Comparison of ENCODE assay signal across 8 cellular contexts in genomic region chr9:92716557-92716956, GRCh38. TPM values are rescaled to one million over a fixed set of nuclear protein-coding genes. Genes with fewer than 3 reads are reported as not detected.
DNase-seq lines count a peak whose midpoint lies in the region; ATAC-seq and TF ChIP-seq lines count a peak whose summit lies in the region.

No MANE protein-coding gene starts in this region.

- peak; percentile 67 to 80 for DNase-seq in Caco-2
- DNase-seq in HFFc6 = no peak
- peak; percentile 79 to 90 (median 86) for DNase-seq in Peyer's patch
- peak; percentile 70 for DNase-seq in activated effector memory CD4-positive, alpha-beta T cell treated with Interleukin-2 at 50 U/mL for 16 hours
- DNase-seq in Right ventricle myocardium superior = peak; percentile 78
- no peak for DNase-seq in sigmoid colon
- no peak for DNase-seq in Ammon's horn (ENCODE audit: low spot score)

- no peak for TF ChIP-seq EP300 in sigmoid colon (IDR thresholded peaks at IDR 0.05)

- H3K9me3 Mint-ChIP-seq in Caco-2 (ENCODE audit: unreplicated experiment) = no peaks in the 10 kb centered on the region
- H3K9me3 Mint-ChIP-seq in HFFc6 = no peaks in the 10 kb centered on the region

- TF ChIP-seq CTCF in Caco-2 (IDR thresholded peaks at IDR 0.05; ENCODE audit: insufficient read depth in 1 of 2, low read depth in 1 of 2, low read length in 1 of 2, severe bottlenecking in 1 of 2, unreplicated experiment in 1 of 2) = peak; percentile 65 to 72
- TF ChIP-seq CTCF in HFFc6 (IDR thresholded peaks at IDR 0.05) = peak; percentile 98
- TF ChIP-seq CTCF in Peyer's patch (IDR thresholded peaks at IDR 0.05) = peak; percentile 82 to 94 (median 86)
- TF ChIP-seq CTCF in sigmoid colon (IDR thresholded peaks at IDR 0.05) = peak; percentile 89 to 92 (median 92)

- WGBS in sigmoid colon, 2 donors = 21 to 38% methylated on average over 4 of the region's 4 CpGs

- no peak overlapping the region for H3K4me3 Mint-ChIP-seq in Caco-2 (ENCODE audit: unreplicated experiment)
- H3K4me3 Mint-ChIP-seq in HFFc6 = no peak overlapping the region

- H3K27me3 Mint-ChIP-seq in Caco-2 (ENCODE audit: insufficient read depth, unreplicated experiment) = no peaks in the 10 kb centered on the region
- H3K27me3 Mint-ChIP-seq in HFFc6 (ENCODE audit: insufficient read depth) = no peaks in the 10 kb centered on the region; the same call in 1 of the 2 replicates

- intact Hi-C loops in Caco-2 (cut with micrococcal nuclease; ENCODE audit: unreplicated experiment) (no loop called here), Right ventricle myocardium superior (cut with DNase I) (loop anchor here (5.0 to 10.0 kb wide), 2 partner anchors 48 to 76 kb away; partner anchors contain the start of gene BICD2), sigmoid colon (cut with DNase I) (loop anchor here (1.0 to 10.0 kb wide), 2 partner anchors 48 to 74 kb away; partner anchors contain the start of gene BICD2)

- peak overlapping the region in 1 of 4 donors; percentile 34 for H3K27ac ChIP-seq in Peyer's patch
- peak overlapping the region in 1 of 4 donors; percentile 3 for H3K27ac ChIP-seq in sigmoid colon

- CTCF ChIA-PET in Caco-2 (lab: Charles Lee) = interaction anchor here (0.5 to 2.0 kb wide), 3 partner anchors 40 to 74 kb away, joined by 3 to 8 read pairs (median 6); no protein-coding TSS in a partner anchor

- no peak overlapping the region for H3K27ac Mint-ChIP-seq in Caco-2 (ENCODE audit: unreplicated experiment)
- no peak overlapping the region for H3K27ac Mint-ChIP-seq in HFFc6

- peak; percentile 57 for ATAC-seq in Right ventricle myocardium superior (ENCODE audit: poor library complexity)
- no peak for ATAC-seq in HG03378 (IDR thresholded peaks at IDR 0.05; ENCODE audit: unreplicated experiment)

- H3K4me1 ChIP-seq in Caco-2 (no peaks in the 10 kb centered on the region), Peyer's patch (peaks cover 0 to 15% (median 5%) of the 10 kb centered on the region in 4 donors), sigmoid colon (no peaks in the 10 kb centered on the region)

- no peaks in the 10 kb centered on the region for H3K9me3 ChIP-seq in Caco-2
- no peaks in the 10 kb centered on the region for H3K9me3 ChIP-seq in Peyer's patch
- no peaks in the 10 kb centered on the region for H3K9me3 ChIP-seq in sigmoid colon

- no peaks in the 10 kb centered on the region for H3K4me1 Mint-ChIP-seq in Caco-2 (ENCODE audit: low read depth, unreplicated experiment)
- H3K4me1 Mint-ChIP-seq in HFFc6 (ENCODE audit: low read depth) = no peaks in the 10 kb centered on the region

- no peaks in the 10 kb centered on the region for H3K27me3 ChIP-seq in Caco-2 (replicated peaks; ENCODE audit: control insufficient read depth, insufficient read depth, low read length)
- H3K27me3 ChIP-seq in Peyer's patch = no peaks in the 10 kb centered on the region
- H3K27me3 ChIP-seq in sigmoid colon = no peaks in the 10 kb centered on the region

- BruUV-seq in Caco-2 (replicated peaks; lab: Mats Ljungman, UMichigan) = no TSS peak

- H3K36me3 Mint-ChIP-seq in Caco-2 (ENCODE audit: insufficient read depth, unreplicated experiment) = peaks cover 7% of the 10 kb centered on the region
- H3K36me3 Mint-ChIP-seq in HFFc6 (ENCODE audit: low read depth) = peaks cover 15% of the 10 kb centered on the region

- TF ChIP-seq POLR2A in Peyer's patch (IDR thresholded peaks at IDR 0.05) (no peak), sigmoid colon (IDR thresholded peaks at IDR 0.05) (no peak)

- H3K4me3 ChIP-seq in Caco-2 (ENCODE audit: low read depth, low read length) = no peak overlapping the region
- H3K4me3 ChIP-seq in Peyer's patch = no peak overlapping the region
- H3K4me3 ChIP-seq in sigmoid colon = no peak overlapping the region

- POLR2A ChIA-PET in Caco-2 (lab: Charles Lee) = no interaction called here

- H3K36me3 ChIP-seq in Caco-2 (ENCODE audit: control insufficient read depth, insufficient read depth, low read length) (no peaks in the 10 kb centered on the region; the same call in 1 of the 2 replicates), Peyer's patch (peaks cover 0 to 74% (median 0%) of the 10 kb centered on the region in 3 donors), sigmoid colon (peaks cover 67 to 99% (median 75%) of the 10 kb centered on the region in 4 donors)

RNA-seq across cellular contexts. Expression of gene IPPK, which starts 46.6 kb away (rescaled TPM):
- total RNA-seq in Caco-2 (2022) (5.0 and 5.4 TPM in 2 replicates), Peyer's patch (10 to 100 TPM in 2 of 4 donors, 1 to 10 TPM in 2; 6.3 to 15.7 (median 10.1) TPM), Right ventricle myocardium superior (7.9 TPM), sigmoid colon (10 to 100 TPM in 1 of 4 donors, 1 to 10 TPM in 3; 5.7 to 12.5 (median 6.9) TPM)
- total RNA-seq in HFFc6 (2021; fragmentation: NEBNext Ultra II Directional; extraction: Animal tissue kit (Norgen Biotek cat#: 25700)) = 10 to 100 TPM; 10.0 to 14.0 (median 12.5) TPM
- 1 to 10 TPM; 3.6 to 7.8 (median 4.4) TPM for polyA plus RNA-seq in sigmoid colon

RNA-seq across cellular contexts. Expression of gene BICD2, which starts 48.1 kb away (rescaled TPM):
- total RNA-seq in Caco-2 (2022) = 13.0 and 13.7 TPM in 2 replicates
- total RNA-seq in HFFc6 (2021; fragmentation: NEBNext Ultra II Directional; extraction: Animal tissue kit (Norgen Biotek cat#: 25700)) = 10 to 100 TPM; 32.4 to 38.6 (median 36.1) TPM
- total RNA-seq in Peyer's patch = 10 to 100 TPM in 2 of 4 donors, 1 to 10 TPM in 2; 4.2 to 41.3 (median 8.8) TPM
- total RNA-seq in Right ventricle myocardium superior = 33.2 TPM
- 10 to 100 TPM; 30.6 to 38.5 (median 34.2) TPM for total RNA-seq in sigmoid colon
- polyA plus RNA-seq in sigmoid colon = 1 to 10 TPM; 5.4 to 9.7 (median 9.0) TPM

Comparison
In these comparisons a context has a peak if more than half of its experiments do, and no peak if none do; other contexts are left out.
1. DNase-seq: peak in Caco-2 (2 of 2), Peyer's patch (3 of 3), activated effector memory CD4-positive, alpha-beta T cell treated with Interleukin-2 at 50 U/mL for 16 hours (single experiment) and Right ventricle myocardium superior (single experiment); none in HFFc6 (single experiment), sigmoid colon (single experiment) and Ammon's horn (single experiment).
2. Peak in every context shown above with its lines, with median percentiles within 50 percentile points of each other: CTCF ChIP-seq.